In the genomic region with DNA sequence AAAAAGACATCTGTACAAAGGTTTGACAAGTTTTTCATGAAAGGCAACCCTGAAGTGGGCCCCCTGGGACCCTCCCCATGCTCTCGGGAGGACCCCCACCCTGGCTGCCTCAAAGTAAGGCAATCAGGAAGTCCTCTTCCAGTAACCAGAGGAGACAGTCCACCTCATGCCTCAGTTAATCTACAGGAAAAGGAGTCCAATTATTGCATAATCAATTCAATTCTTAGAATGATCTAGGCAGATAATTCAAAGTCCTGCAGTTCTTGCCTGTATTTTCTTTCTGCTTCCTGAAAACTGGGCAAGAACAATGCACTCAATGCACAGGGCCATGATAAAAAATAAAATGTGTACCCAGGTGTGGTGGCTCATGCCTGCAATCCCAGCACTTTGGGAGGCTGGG, we compare ENCODE assay signal across 19 cellular contexts.
A peak's percentile ranks its signal among the peaks of the same experiment; 100 is the strongest.
DNase-seq lines count a peak whose midpoint lies in the region; ATAC-seq, FAIRE-seq and TF ChIP-seq lines count a peak whose summit lies in the region.
"Had no signal": no experiment of that assay in that cellular context is flagged by ENCODE, and none has a peak within 500 bp of the region (broad histone marks: within the 10 kb centered on the region; RNA-seq: fewer than 3 reads in every experiment).

No MANE protein-coding gene starts in this region.

- peaks cover 4% of the 10 kb centered on the region for H3K79me2 ChIP-seq in keratinocyte (ENCODE audit: control insufficient read depth, insufficient read depth, low read length)

- H2AFZ ChIP-seq in keratinocyte (ENCODE audit: control insufficient read depth, low read length) = no peak overlapping the region
- H2AFZ ChIP-seq: GM23338, PC-9 had no signal

- no peaks in the 10 kb centered on the region for H3K9me1 ChIP-seq in keratinocyte (ENCODE audit: control insufficient read depth, extremely low read depth, insufficient read depth, low read length)

- H3K4me2 ChIP-seq in keratinocyte (ENCODE audit: control insufficient read depth, extremely low read depth, insufficient read depth, low read depth, low read length) = no peak overlapping the region
- H3K4me2 ChIP-seq: GM23338, KMS-11, PC-9 had no signal

- H4K20me1 ChIP-seq in keratinocyte (ENCODE audit: control insufficient read depth, extremely low read depth, insufficient read depth, low read length) = no peaks in the 10 kb centered on the region

- WGBS in small intestine, 3 donors = 29 to 51% (median 33%) methylated on average over 1 of the region's 1 CpG

- H3K9me3 ChIP-seq in keratinocyte (ENCODE audit: control insufficient read depth, low read depth, low read length) (no peaks in the 10 kb centered on the region), small intestine (ENCODE audit: control insufficient read depth, low read depth) (no peaks in the 10 kb centered on the region), T-helper 17 cell (ENCODE audit: control insufficient read depth, low read length, poor library complexity, severe bottlenecking) (no peaks in the 10 kb centered on the region)

- H3K36me3 Mint-ChIP-seq in T-helper 17 cell (ENCODE audit: low read depth) = peaks cover 3% of the 10 kb centered on the region

- ATAC-seq in HG03469 (IDR thresholded peaks at IDR 0.05; ENCODE audit: unreplicated experiment) (no peak), T-helper 17 cell (no peak), GM18909 (IDR thresholded peaks at IDR 0.05; ENCODE audit: poor library complexity, unreplicated experiment) (no peak)
- ATAC-seq: GM12878, GM23338, Right ventricle myocardium inferior had no signal

- H3K4me1 ChIP-seq in keratinocyte (ENCODE audit: control insufficient read depth, extremely low read depth, insufficient read depth, low read length) = no peaks in the 10 kb centered on the region
- H3K4me1 ChIP-seq in small intestine (ENCODE audit: control insufficient read depth in 2 of 2, insufficient read depth in 1 of 2, low read depth in 1 of 2, low read length in 1 of 2) = peaks cover 0 to 6% of the 10 kb centered on the region in 2 donors

- TF ChIP-seq CTCF in C4-2B (conservative IDR thresholded peaks at IDR 0.05) = no peak
- TF ChIP-seq CTCF in keratinocyte (optimal IDR thresholded peaks at IDR 0.05 in 1 of 3, IDR thresholded peaks at IDR 0.05 in 1 of 3, conservative IDR thresholded peaks at IDR 0.05 in 1 of 3; ENCODE audit: extremely low read depth in 1 of 3, insufficient read depth in 2 of 3, low read length in 3 of 3) = no peak

- no peak for FAIRE-seq in keratinocyte (lab: Jason Lieb, UNC)
- FAIRE-seq in small intestine (lab: Jason Lieb, UNC) = no peak
- FAIRE-seq: GM12878, GM18507 had no signal

- DNase-seq in OCI-M1 (lab: John Stamatoyannopoulos, UW) (peak; percentile 5), keratinocyte (ENCODE audit: low read depth, low spot score) (no peak), small intestine (peak; percentile 68), T-helper 17 cell (no peak)
- DNase-seq: DMS 273 treated with DMSO at 0.1 percent for 48 hours, GDM1, NCI-H187, NCI-H345, NCI-H526 treated with DMSO at 0.1 percent for 48 hours, PC-9 had no signal

- no peak overlapping the region for H3K27ac Mint-ChIP-seq in T-helper 17 cell

- no peak overlapping the region for H3K9ac ChIP-seq in keratinocyte (ENCODE audit: control insufficient read depth, extremely low read depth, insufficient read depth, low read length)
- H3K9ac ChIP-seq: KMS-11 had no signal

- dilution Hi-C loops in keratinocyte (cut with MboI; ENCODE audit: extremely low pct_ligation_motif_present, low sequenced_read_pairs) = no loop called here

- H3K36me3 ChIP-seq in keratinocyte (ENCODE audit: control insufficient read depth in 2 of 2, extremely low read depth in 1 of 2, insufficient read depth in 2 of 2, low read length in 2 of 2) = peaks cover 0 to 4% of the 10 kb centered on the region in 2 experiments
- no peaks in the 10 kb centered on the region for H3K36me3 ChIP-seq in small intestine (ENCODE audit: control insufficient read depth in 2 of 2, insufficient read depth in 2 of 2, low read length in 2 of 2)

- H3K4me3 Mint-ChIP-seq in T-helper 17 cell = no peak overlapping the region
- H3K4me3 Mint-ChIP-seq: CD14-positive monocyte, GM23338 had no signal

- peak overlapping the region; percentile 82 for H3K27ac ChIP-seq in C4-2B
- peak overlapping the region; percentile 25 for H3K27ac ChIP-seq in keratinocyte (ENCODE audit: control insufficient read depth, insufficient read depth, low read length)
- H3K27ac ChIP-seq in small intestine (ENCODE audit: low read depth in 1 of 2, low read length in 1 of 2) = peak overlapping the region; percentile 80 to 87
- H3K27ac ChIP-seq: KMS-11, PC-9 had no signal

- peaks cover 18% of the 10 kb centered on the region for H3K27me3 Mint-ChIP-seq in T-helper 17 cell

- H3K27me3 ChIP-seq in keratinocyte (ENCODE audit: control insufficient read depth, extremely low read depth, insufficient read depth, low read length) = no peaks in the 10 kb centered on the region
- H3K27me3 ChIP-seq in small intestine (ENCODE audit: control insufficient read depth in 2 of 2, insufficient read depth in 2 of 2, low read length in 2 of 2) = no peaks in the 10 kb centered on the region

- no peaks in the 10 kb centered on the region for H3K4me1 Mint-ChIP-seq in T-helper 17 cell

- H3K4me3 ChIP-seq in keratinocyte (ENCODE audit: control insufficient read depth in 2 of 3, extremely low read depth in 1 of 3, insufficient read depth in 2 of 3, low read depth in 1 of 3, low read length in 3 of 3) (no peak overlapping the region), small intestine (ENCODE audit: low read depth in 1 of 2, low read length in 2 of 2) (no peak overlapping the region)
- H3K4me3 ChIP-seq: GM12878, GM23338, PC-9 had no signal

Comparison
In these comparisons a context has a peak if more than half of its experiments do, and no peak if none do; other contexts are left out.
1. H3K27ac ChIP-seq: peak in every context shown above with its lines; median percentile 84 in small intestine; 82 in C4-2B; 25 in keratinocyte.
2. DNase-seq: peak in OCI-M1 (single experiment) and small intestine (single experiment); none in keratinocyte (single experiment) and T-helper 17 cell (0 of 3).